30 cellular contexts compared by ENCODE assay signal in the genomic region with DNA sequence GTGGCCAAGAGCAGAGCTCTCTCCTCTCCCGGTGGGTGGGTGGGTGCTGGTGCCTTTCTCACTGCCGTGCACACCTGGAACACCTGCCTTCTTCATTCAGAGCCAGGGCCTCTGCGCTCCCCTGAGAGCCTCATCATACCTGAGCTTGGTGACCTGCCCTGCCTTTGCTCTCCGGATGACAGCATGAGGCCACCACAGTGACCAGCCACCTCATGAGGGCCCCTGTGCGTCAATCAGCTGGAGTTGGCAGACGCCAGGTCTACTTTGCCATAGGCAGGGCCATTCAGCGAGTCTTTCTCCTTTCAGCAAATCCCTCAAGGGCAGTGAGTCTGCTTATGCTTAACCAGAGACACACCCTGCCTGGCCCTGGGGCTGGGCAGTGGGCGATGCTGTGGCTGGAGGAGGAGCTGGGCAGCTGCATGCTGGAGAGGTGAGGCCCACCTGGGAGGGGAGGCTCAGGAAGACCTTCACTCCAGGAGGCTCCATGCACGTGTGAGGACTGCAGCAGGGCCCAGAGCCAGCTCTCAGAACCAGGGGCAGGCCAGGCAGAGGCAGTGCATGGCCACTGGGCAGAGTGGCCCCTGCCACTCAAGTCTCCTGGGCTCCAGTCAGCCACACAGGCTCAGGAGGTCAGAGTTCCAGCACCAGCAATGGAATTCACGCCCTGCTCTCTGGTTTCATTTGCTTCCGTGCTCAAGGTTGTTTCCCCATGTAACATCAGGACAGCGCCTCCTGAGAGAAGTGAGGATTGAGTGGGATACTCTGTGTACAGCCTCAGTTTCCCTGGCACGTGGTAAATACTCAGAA.
"Had no signal": no experiment of that assay in that cellular context is flagged by ENCODE, and none has a peak within 500 bp of the region (broad histone marks: within the 10 kb centered on the region; RNA-seq: fewer than 3 reads in every experiment).

No MANE protein-coding gene starts in this region.

- H3K27me3 ChIP-seq: adrenal gland, body of pancreas, cardiac muscle cell, colonic mucosa, heart right ventricle, left lung, neutrophil, pancreas, uterus had no signal

- H3K4me3 ChIP-seq: adrenal gland, body of pancreas, cardiac muscle cell, colonic mucosa, heart right ventricle, left lung, lung, mucosa of descending colon, pancreas, uterus had no signal

- H3K27ac ChIP-seq: adrenal gland, body of pancreas, cardiac muscle cell, colonic mucosa, heart right ventricle, left lung, neutrophil, pancreas, uterus had no signal

- FAIRE-seq: endometrium, pancreas had no signal

- DNase-seq: activated CD4-positive, alpha-beta memory T cell treated with anti-CD3 and anti-CD28 coated beads for 36 hours; activated CD4-positive, alpha-beta T cell treated with anti-CD3 and anti-CD28 coated beads, Interleukin-2, amount 10 ng/mL, durations not matched to agents 24 days and 14 days; activated CD4-positive, CD25-positive, alpha-beta regulatory T cell treated with anti-CD3 and anti-CD28 coated beads, Interleukin-2, amount 50 U/mL, for 72 hours; activated CD8-positive, alpha-beta memory T cell treated with anti-CD3 and anti-CD28 coated beads, Interleukin-2, amount 50 U/mL, for 4 hours; activated effector memory CD4-positive, alpha-beta T cell treated with anti-CD3 and anti-CD28 coated beads, Interleukin-2, amount 50 U/mL, for 16 hours; activated naive CD4-positive, alpha-beta T cell treated with anti-CD3 and anti-CD28 coated beads for 36 hours; activated naive CD8-positive, alpha-beta T cell treated with anti-CD3 and anti-CD28 coated beads for 36 hours; activated T-cell treated with anti-CD3 and anti-CD28 coated beads, Interleukin-2, amount 50 U/mL, for 1 hour; adrenal gland; body of pancreas; cerebellar nuclear complex; colonic mucosa; effector CD8-positive, alpha-beta T cell; erythroblast; foreskin fibroblast; heart right ventricle; mucosa of descending colon; right cardiac atrium; stimulated activated CD4-positive, alpha-beta T cell treated with anti-CD3 and anti-CD28 coated beads, Interleukin-12 subunit alpha, Interleukin-12 subunit beta, amount 100 ng/mL, for 4 hours; stimulated activated CD4-positive, alpha-beta T cell treated with anti-CD3 and anti-CD28 coated beads, Interleukin-4, amount 100 ng/mL, for 1 hour; substantia nigra; T-helper 17 cell; T1000; uterus had no signal

- H3K36me3 ChIP-seq: adrenal gland, cardiac muscle cell, colonic mucosa, heart right ventricle, left lung, neutrophil, pancreas, uterus had no signal

- ATAC-seq: body of pancreas, left lung, mucosa of descending colon, pancreas, right cardiac atrium, T-helper 17 cell had no signal

- H3K9me3 ChIP-seq: adrenal gland, colonic mucosa, neutrophil, pancreas, uterus had no signal

- H3K4me1 ChIP-seq: adrenal gland, body of pancreas, colonic mucosa, heart right ventricle, left lung, pancreas, uterus had no signal
